Comparison of ENCODE assay signal across 8 cellular contexts in genomic region chr13:33728271-33729037, GRCh38.
DNase-seq lines count a peak whose midpoint lies in the region; ATAC-seq and TF ChIP-seq lines count a peak whose summit lies in the region.

No MANE protein-coding gene starts in this region.

- peaks cover 12% of the 10 kb centered on the region for H3K4me1 Mint-ChIP-seq in activated CD4-positive, alpha-beta memory T cell treated with anti-CD3 and anti-CD28 coated beads for 36 hours (ENCODE audit: low read depth)
- peaks cover 15% of the 10 kb centered on the region for H3K4me1 Mint-ChIP-seq in activated CD4-positive, alpha-beta memory T cell treated with anti-CD3 and anti-CD28 coated beads, Interleukin-2, amount 10 ng/mL, durations not matched to agents 7 days and 5 days
- H3K4me1 Mint-ChIP-seq in memory B cell: peaks cover 26% of the 10 kb centered on the region

- H3K27ac ChIP-seq in coronary artery: peak overlapping the region in 1 of 2 donors; percentile 69

- no peak overlapping the region for H3K27ac Mint-ChIP-seq in activated CD4-positive, alpha-beta memory T cell treated with anti-CD3 and anti-CD28 coated beads for 36 hours
- H3K27ac Mint-ChIP-seq in activated CD4-positive, alpha-beta memory T cell treated with anti-CD3 and anti-CD28 coated beads, Interleukin-2, amount 10 ng/mL, durations not matched to agents 7 days and 5 days: no peak overlapping the region
- no peak overlapping the region for H3K27ac Mint-ChIP-seq in memory B cell

- no peaks in the 10 kb centered on the region for H3K9me3 Mint-ChIP-seq in activated CD4-positive, alpha-beta memory T cell treated with anti-CD3 and anti-CD28 coated beads for 36 hours
- no peaks in the 10 kb centered on the region for H3K9me3 Mint-ChIP-seq in activated CD4-positive, alpha-beta memory T cell treated with anti-CD3 and anti-CD28 coated beads, Interleukin-2, amount 10 ng/mL, durations not matched to agents 7 days and 5 days
- H3K9me3 Mint-ChIP-seq in memory B cell: no peaks in the 10 kb centered on the region

- peak; percentile 86 for ATAC-seq in HG03045 (IDR thresholded peaks at IDR 0.05; ENCODE audit: unreplicated experiment)
- ATAC-seq in memory B cell (ENCODE audit: low read depth): peak; percentile 79

- CTCF ChIA-PET in activated CD4-positive, alpha-beta memory T cell treated with anti-CD3 and anti-CD28 coated beads for 36 hours (lab: Charles Lee): interaction anchor here (0.8 kb wide), 1 partner anchor 186 kb away, joined by 5 read pairs; no protein-coding TSS in a partner anchor
- CTCF ChIA-PET in activated CD4-positive, alpha-beta memory T cell treated with anti-CD3 and anti-CD28 coated beads, Interleukin-2, amount 10 ng/mL, durations not matched to agents 7 days and 5 days (lab: Charles Lee): no interaction called here

- intact Hi-C loops in activated CD4-positive, alpha-beta memory T cell treated with anti-CD3 and anti-CD28 coated beads for 36 hours (cut with micrococcal nuclease): no loop called here

- H3K36me3 Mint-ChIP-seq in activated CD4-positive, alpha-beta memory T cell treated with anti-CD3 and anti-CD28 coated beads for 36 hours: no peaks in the 10 kb centered on the region
- H3K36me3 Mint-ChIP-seq in activated CD4-positive, alpha-beta memory T cell treated with anti-CD3 and anti-CD28 coated beads, Interleukin-2, amount 10 ng/mL, durations not matched to agents 7 days and 5 days (ENCODE audit: low read depth): no peaks in the 10 kb centered on the region
- H3K36me3 Mint-ChIP-seq in memory B cell: no peaks in the 10 kb centered on the region

- POLR2A ChIA-PET in activated CD4-positive, alpha-beta memory T cell treated with anti-CD3 and anti-CD28 coated beads for 36 hours (lab: Charles Lee): no interaction called here
- POLR2A ChIA-PET in activated CD4-positive, alpha-beta memory T cell treated with anti-CD3 and anti-CD28 coated beads, Interleukin-2, amount 10 ng/mL, durations not matched to agents 7 days and 5 days (lab: Charles Lee): no interaction called here

- DNase-seq in activated CD4-positive, alpha-beta memory T cell treated with anti-CD3 and anti-CD28 coated beads for 36 hours: peak; percentile 19
- DNase-seq in activated CD4-positive, alpha-beta memory T cell treated with anti-CD3 and anti-CD28 coated beads, Interleukin-2, amount 10 ng/mL, durations not matched to agents 7 days and 5 days: no peak
- DNase-seq in SK-MEL-5 (ENCODE audit: low read depth, low spot score) (peak; percentile 48), memory B cell (ENCODE audit: low spot score in 2 of 2) (peak in 1 of 2 donors; percentile 36), coronary artery (ENCODE audit: low spot score) (no peak), retina (no peak), DMS153 (lab: John Stamatoyannopoulos, UW) (no peak)

- H3K27me3 Mint-ChIP-seq in activated CD4-positive, alpha-beta memory T cell treated with anti-CD3 and anti-CD28 coated beads for 36 hours: no peaks in the 10 kb centered on the region
- H3K27me3 Mint-ChIP-seq in activated CD4-positive, alpha-beta memory T cell treated with anti-CD3 and anti-CD28 coated beads, Interleukin-2, amount 10 ng/mL, durations not matched to agents 7 days and 5 days: no peaks in the 10 kb centered on the region
- peaks cover 20% of the 10 kb centered on the region for H3K27me3 Mint-ChIP-seq in memory B cell

- no peak overlapping the region for H3K4me3 Mint-ChIP-seq in activated CD4-positive, alpha-beta memory T cell treated with anti-CD3 and anti-CD28 coated beads for 36 hours
- H3K4me3 Mint-ChIP-seq in activated CD4-positive, alpha-beta memory T cell treated with anti-CD3 and anti-CD28 coated beads, Interleukin-2, amount 10 ng/mL, durations not matched to agents 7 days and 5 days: no peak overlapping the region
- peak overlapping the region; percentile 32 for H3K4me3 Mint-ChIP-seq in memory B cell

- TF ChIP-seq CTCF in coronary artery (IDR thresholded peaks at IDR 0.05): no peak

- in situ Hi-C loops in SK-MEL-5 (cut with HindIII; ENCODE audit: low pct_unique_long_range_greater_than_20kb, low sequenced_read_pairs): no loop called here

- H3K4me3 ChIP-seq in coronary artery: no peak overlapping the region

Comparison
In these comparisons a context has a peak if more than half of its experiments do, and no peak if none do; other contexts are left out.
1. DNase-seq: peak in activated CD4-positive, alpha-beta memory T cell treated with anti-CD3 and anti-CD28 coated beads for 36 hours (single experiment) and SK-MEL-5 (single experiment); none in activated CD4-positive, alpha-beta memory T cell treated with anti-CD3 and anti-CD28 coated beads, Interleukin-2, amount 10 ng/mL, durations not matched to agents 7 days and 5 days (single experiment), coronary artery (single experiment), retina (single experiment) and DMS153 (single experiment).